9 cellular contexts compared by ENCODE assay signal in the genomic region with DNA sequence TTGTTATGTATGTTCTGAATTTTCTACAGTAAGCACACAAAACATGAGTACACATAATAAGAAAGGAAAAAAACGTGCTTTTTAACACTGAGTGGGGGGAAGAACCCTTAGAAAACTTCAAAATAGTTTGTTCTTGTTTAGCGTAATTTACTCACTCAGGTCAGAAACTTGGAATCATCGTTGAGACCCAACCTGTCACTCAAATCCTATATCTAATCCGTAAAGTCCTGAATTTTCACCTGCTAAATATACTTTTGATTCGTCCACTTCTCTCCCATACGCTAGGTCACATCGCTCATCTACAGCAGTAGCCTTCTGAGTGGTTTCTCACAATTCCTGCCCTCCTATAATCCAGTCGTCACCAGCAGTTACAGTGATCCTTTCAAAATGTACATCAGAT. TPM values are rescaled to one million over a fixed set of nuclear protein-coding genes. Genes with fewer than 3 reads are reported as not detected.
A peak's percentile ranks its signal among the peaks of the same experiment; 100 is the strongest.
DNase-seq lines count a peak whose midpoint lies in the region; ATAC-seq and TF ChIP-seq lines count a peak whose summit lies in the region.
"Had no signal": no experiment of that assay in that cellular context is flagged by ENCODE, and none has a peak within 500 bp of the region (broad histone marks: within the 10 kb centered on the region; RNA-seq: fewer than 3 reads in every experiment).

No MANE protein-coding gene starts in this region.

- intact Hi-C loops in activated CD8-positive, alpha-beta T cell treated with anti-CD3 and anti-CD28 coated beads for 36 hours (cut with micrococcal nuclease), result no loop called here

- peak overlapping the region; percentile 97 for H3K4me3 Mint-ChIP-seq in T-helper 2 cell treated with Interferon-gamma antibody and Interleukin-4, amounts not matched to agents 5 μg/mL and 100 μg/mL, for 36 hours
- peak overlapping the region; percentile 97 for H3K4me3 Mint-ChIP-seq in activated CD8-positive, alpha-beta T cell treated with anti-CD3 and anti-CD28 coated beads for 36 hours
- peak overlapping the region; percentile 91 to 99 (median 93) for H3K4me3 Mint-ChIP-seq in immature natural killer cell

- DNase-seq in T-helper 2 cell treated with Interferon-gamma antibody and Interleukin-4, amounts not matched to agents 5 μg/mL and 100 μg/mL, for 36 hours (ENCODE audit: low spot score), result no peak
- DNase-seq in T-helper 2 cell, result no peak
- no peak for DNase-seq in activated CD8-positive, alpha-beta T cell treated with anti-CD3 and anti-CD28 coated beads for 36 hours
- no peak for DNase-seq in immature natural killer cell
- DNase-seq in substantia nigra (lab: John Stamatoyannopoulos, UW), result no peak
- no peak for DNase-seq in GM19238 (ENCODE audit: insufficient read length, low spot score)

- peaks cover 14% of the 10 kb centered on the region for H3K4me1 Mint-ChIP-seq in T-helper 2 cell treated with Interferon-gamma antibody and Interleukin-4, amounts not matched to agents 5 μg/mL and 100 μg/mL, for 36 hours (ENCODE audit: low read depth)
- peaks cover 21% of the 10 kb centered on the region for H3K4me1 Mint-ChIP-seq in activated CD8-positive, alpha-beta T cell treated with anti-CD3 and anti-CD28 coated beads for 36 hours (ENCODE audit: low read depth)
- peaks cover 20 to 34% of the 10 kb centered on the region in 2 donors for H3K4me1 Mint-ChIP-seq in immature natural killer cell

- H3K27me3 Mint-ChIP-seq in T-helper 2 cell treated with Interferon-gamma antibody and Interleukin-4, amounts not matched to agents 5 μg/mL and 100 μg/mL, for 36 hours (ENCODE audit: low read depth), result no peaks in the 10 kb centered on the region
- H3K27me3 Mint-ChIP-seq in activated CD8-positive, alpha-beta T cell treated with anti-CD3 and anti-CD28 coated beads for 36 hours, result no peaks in the 10 kb centered on the region
- H3K27me3 Mint-ChIP-seq in immature natural killer cell (ENCODE audit: low read depth in 3 of 3), result peaks cover 5 to 13% (median 12%) of the 10 kb centered on the region in 3 donors

- no peak for ATAC-seq in activated CD8-positive, alpha-beta T cell treated with anti-CD3 and anti-CD28 coated beads for 36 hours
- no peak for ATAC-seq in GM21447 (IDR thresholded peaks at IDR 0.05; ENCODE audit: unreplicated experiment)
- no peak for ATAC-seq in GM18907 (IDR thresholded peaks at IDR 0.05; ENCODE audit: unreplicated experiment)

- no peak for TF ChIP-seq CTCF in activated CD8-positive, alpha-beta T cell treated with anti-CD3 and anti-CD28 coated beads for 36 hours (IDR thresholded peaks at IDR 0.05)

- peaks cover 33% of the 10 kb centered on the region for H3K36me3 Mint-ChIP-seq in T-helper 2 cell treated with Interferon-gamma antibody and Interleukin-4, amounts not matched to agents 5 μg/mL and 100 μg/mL, for 36 hours (ENCODE audit: low read depth)
- H3K36me3 Mint-ChIP-seq in activated CD8-positive, alpha-beta T cell treated with anti-CD3 and anti-CD28 coated beads for 36 hours (ENCODE audit: low read depth), result peaks cover 34% of the 10 kb centered on the region
- peaks cover 6 to 23% (median 8%) of the 10 kb centered on the region in 3 donors for H3K36me3 Mint-ChIP-seq in immature natural killer cell

- peak overlapping the region; percentile 50 for H3K27ac ChIP-seq in substantia nigra (ENCODE audit: low read depth, low read length, poor library complexity, severe bottlenecking)

- peak overlapping the region; percentile 91 for H3K27ac Mint-ChIP-seq in T-helper 2 cell treated with Interferon-gamma antibody and Interleukin-4, amounts not matched to agents 5 μg/mL and 100 μg/mL, for 36 hours
- peak overlapping the region; percentile 92 for H3K27ac Mint-ChIP-seq in activated CD8-positive, alpha-beta T cell treated with anti-CD3 and anti-CD28 coated beads for 36 hours
- H3K27ac Mint-ChIP-seq in immature natural killer cell, result peak overlapping the region; percentile 87 to 94 (median 92)

- H3K9me3 Mint-ChIP-seq in T-helper 2 cell treated with Interferon-gamma antibody and Interleukin-4, amounts not matched to agents 5 μg/mL and 100 μg/mL, for 36 hours, result peaks cover 6% of the 10 kb centered on the region
- no peaks in the 10 kb centered on the region for H3K9me3 Mint-ChIP-seq in activated CD8-positive, alpha-beta T cell treated with anti-CD3 and anti-CD28 coated beads for 36 hours
- H3K9me3 Mint-ChIP-seq in immature natural killer cell, result peaks cover 0 to 3% (median 0%) of the 10 kb centered on the region in 6 donors

- POLR2A ChIA-PET in activated CD8-positive, alpha-beta T cell treated with anti-CD3 and anti-CD28 coated beads for 36 hours (lab: Charles Lee), result interaction anchor here (1.0 to 1.5 kb wide), 4 partner anchors 19 to 411 kb away, joined by 4 to 12 read pairs (median 6); a partner anchor contains a TSS

- CTCF ChIA-PET in activated CD8-positive, alpha-beta T cell treated with anti-CD3 and anti-CD28 coated beads for 36 hours (lab: Charles Lee), result interaction anchor here (0.5 to 1.5 kb wide), 4 partner anchors 10 to 415 kb away, joined by 3 to 4 read pairs (median 4); a partner anchor contains a TSS

RNA-seq across cellular contexts. Expression of a gene that starts 0.8 kb away (rescaled TPM):
- total RNA-seq in activated CD8-positive, alpha-beta T cell treated with anti-CD3 and anti-CD28 coated beads for 36 hours, result 10 to 100 TPM; 27.0 to 29.0 TPM
- 10 to 100 TPM; 58.5 to 70.1 (median 59.8) TPM for polyA plus RNA-seq in immature natural killer cell

RNA-seq across cellular contexts. Expression of a gene that starts 43.5 kb away (rescaled TPM):
- 10 to 100 TPM; 24.8 to 25.4 TPM for total RNA-seq in activated CD8-positive, alpha-beta T cell treated with anti-CD3 and anti-CD28 coated beads for 36 hours
- polyA plus RNA-seq in immature natural killer cell, result 10 to 100 TPM; 52.2 to 65.3 (median 56.0) TPM

RNA-seq across cellular contexts. Expression of a gene that starts 47.6 kb away (rescaled TPM):
- not detected for total RNA-seq in activated CD8-positive, alpha-beta T cell treated with anti-CD3 and anti-CD28 coated beads for 36 hours
- not detected for polyA plus RNA-seq in immature natural killer cell
- total RNA-seq: HT1080 had no signal
